In genomic region chr11:65266210-65266609, GRCh38 we compare ENCODE assay signal across 13 cellular contexts. TPM values are rescaled to one million over a fixed set of nuclear protein-coding genes. Genes with fewer than 3 reads are reported as not detected.
DNase-seq lines count a peak whose midpoint lies in the region; ATAC-seq lines count a peak whose summit lies in the region.
"Had no signal": no experiment of that assay in that cellular context is flagged by ENCODE, and none has a peak within 500 bp of the region (broad histone marks: within the 10 kb centered on the region; RNA-seq: fewer than 3 reads in every experiment).

No MANE protein-coding gene starts in this region.

- ATAC-seq in activated T-helper 17 cell treated with anti-CD3 and anti-CD28 coated beads, Interleukin-2, amount 50 U/mL, for 72 hours (replicated peaks), result no peak
- ATAC-seq in naive thymus-derived CD4-positive, alpha-beta T cell, result no peak
- ATAC-seq in HG03457 (IDR thresholded peaks at IDR 0.05; ENCODE audit: unreplicated experiment) (no peak), GM21381 (IDR thresholded peaks at IDR 0.05; ENCODE audit: unreplicated experiment) (no peak)

- no peaks in the 10 kb centered on the region for H3K9me3 ChIP-seq in naive thymus-derived CD4-positive, alpha-beta T cell (ENCODE audit: control insufficient read depth in 2 of 3, low read length in 3 of 3)
- H3K9me3 ChIP-seq: upper lobe of left lung had no signal

- peak; percentile 36 for DNase-seq in activated CD4-positive, alpha-beta T cell treated with anti-CD3 and anti-CD28 coated beads, Interleukin-2, amount 10 ng/mL, durations not matched to agents 7 days and 5 days
- DNase-seq in activated CD4-positive, alpha-beta T cell treated with anti-CD3 and anti-CD28 coated beads for 1 hour, result no peak
- DNase-seq in HuH-7 (ENCODE audit: low spot score) (peak; percentile 40), dermis blood vessel endothelial cell (no peak)
- no peak for DNase-seq in naive thymus-derived CD4-positive, alpha-beta T cell
- DNase-seq: activated effector memory CD4-positive, alpha-beta T cell treated with anti-CD3 and anti-CD28 coated beads, Interleukin-2, amount 50 U/mL, for 16 hours; caudate nucleus; Kasumi-1; stimulated activated CD8-positive, alpha-beta memory T cell treated with anti-CD3 and anti-CD28 coated beads, Interleukin-4, amount 100 ng/mL, for 48 hours; upper lobe of left lung had no signal

- no peak overlapping the region for H3K4me3 Mint-ChIP-seq in activated CD4-positive, alpha-beta T cell treated with anti-CD3 and anti-CD28 coated beads, Interleukin-2, amount 10 ng/mL, durations not matched to agents 7 days and 5 days
- H3K4me3 Mint-ChIP-seq in activated T-helper 17 cell treated with anti-CD3 and anti-CD28 coated beads, Interleukin-2, amount 50 U/mL, for 72 hours, result peak overlapping the region; percentile 9
- peak overlapping the region in 2 of 10 donors; percentile 0 to 10 for H3K4me3 Mint-ChIP-seq in naive thymus-derived CD4-positive, alpha-beta T cell

- H3K27ac ChIP-seq in naive thymus-derived CD4-positive, alpha-beta T cell (ENCODE audit: low read depth, low read length), result no peak overlapping the region
- H3K27ac ChIP-seq: upper lobe of left lung had no signal

- CTCF ChIA-PET in activated CD4-positive, alpha-beta T cell treated with anti-CD3 and anti-CD28 coated beads, Interleukin-2, amount 10 ng/mL, durations not matched to agents 7 days and 5 days (lab: Charles Lee), result interaction anchor here (1.4 to 2.6 kb wide), 5 partner anchors 8 to 286 kb away, joined by 3 to 9 read pairs (median 8); no protein-coding TSS in a partner anchor
- CTCF ChIA-PET in naive thymus-derived CD4-positive, alpha-beta T cell (lab: Charles Lee), result interaction anchor here (1.0 to 1.6 kb wide), 4 partner anchors 9 to 86 kb away, joined by 3 to 4 read pairs (median 3); no protein-coding TSS in a partner anchor

- no peak overlapping the region for H3K4me3 ChIP-seq in naive thymus-derived CD4-positive, alpha-beta T cell (ENCODE audit: low read length)
- H3K4me3 ChIP-seq: upper lobe of left lung had no signal

- POLR2A ChIA-PET in activated CD4-positive, alpha-beta T cell treated with anti-CD3 and anti-CD28 coated beads, Interleukin-2, amount 10 ng/mL, durations not matched to agents 7 days and 5 days (lab: Charles Lee), result no interaction called here
- POLR2A ChIA-PET in naive thymus-derived CD4-positive, alpha-beta T cell (lab: Charles Lee), result interaction anchor here (0.6 to 1.1 kb wide), 2 partner anchors 131 to 305 kb away, joined by 3 to 4 read pairs; no protein-coding TSS in a partner anchor

- H3K27me3 Mint-ChIP-seq in activated CD4-positive, alpha-beta T cell treated with anti-CD3 and anti-CD28 coated beads, Interleukin-2, amount 10 ng/mL, durations not matched to agents 7 days and 5 days, result no peaks in the 10 kb centered on the region
- no peaks in the 10 kb centered on the region for H3K27me3 Mint-ChIP-seq in activated T-helper 17 cell treated with anti-CD3 and anti-CD28 coated beads, Interleukin-2, amount 50 U/mL, for 72 hours
- peaks cover 0 to 2% (median 0%) of the 10 kb centered on the region in 5 donors for H3K27me3 Mint-ChIP-seq in naive thymus-derived CD4-positive, alpha-beta T cell

- no peaks in the 10 kb centered on the region for H3K27me3 ChIP-seq in naive thymus-derived CD4-positive, alpha-beta T cell (ENCODE audit: control insufficient read depth in 2 of 2, insufficient read depth in 2 of 2, low read length in 2 of 2)
- H3K27me3 ChIP-seq: upper lobe of left lung had no signal

- peaks cover 41% of the 10 kb centered on the region for H3K36me3 Mint-ChIP-seq in activated CD4-positive, alpha-beta T cell treated with anti-CD3 and anti-CD28 coated beads, Interleukin-2, amount 10 ng/mL, durations not matched to agents 7 days and 5 days (ENCODE audit: low read depth)
- H3K36me3 Mint-ChIP-seq in activated T-helper 17 cell treated with anti-CD3 and anti-CD28 coated beads, Interleukin-2, amount 50 U/mL, for 72 hours (ENCODE audit: low read depth), result peaks cover 87% of the 10 kb centered on the region
- peaks cover 8 to 33% (median 19%) of the 10 kb centered on the region in 5 donors for H3K36me3 Mint-ChIP-seq in naive thymus-derived CD4-positive, alpha-beta T cell

- peak overlapping the region; percentile 22 for H3K27ac Mint-ChIP-seq in activated CD4-positive, alpha-beta T cell treated with anti-CD3 and anti-CD28 coated beads, Interleukin-2, amount 10 ng/mL, durations not matched to agents 7 days and 5 days
- H3K27ac Mint-ChIP-seq in activated T-helper 17 cell treated with anti-CD3 and anti-CD28 coated beads, Interleukin-2, amount 50 U/mL, for 72 hours, result peak overlapping the region; percentile 31
- peak overlapping the region in 6 of 9 donors; percentile 11 to 72 (median 53) for H3K27ac Mint-ChIP-seq in naive thymus-derived CD4-positive, alpha-beta T cell

- H3K4me1 ChIP-seq in naive thymus-derived CD4-positive, alpha-beta T cell (ENCODE audit: control insufficient read depth in 2 of 2, insufficient read depth in 2 of 2, low read length in 2 of 2), result peaks cover 6 to 7% of the 10 kb centered on the region in 2 donors

- H3K36me3 ChIP-seq in naive thymus-derived CD4-positive, alpha-beta T cell (ENCODE audit: control insufficient read depth in 2 of 3, insufficient read depth in 3 of 3, low read length in 3 of 3), result peaks cover 0 to 35% (median 3%) of the 10 kb centered on the region in 3 experiments

- H3K9me3 Mint-ChIP-seq in activated CD4-positive, alpha-beta T cell treated with anti-CD3 and anti-CD28 coated beads, Interleukin-2, amount 10 ng/mL, durations not matched to agents 7 days and 5 days, result no peaks in the 10 kb centered on the region
- no peaks in the 10 kb centered on the region for H3K9me3 Mint-ChIP-seq in activated T-helper 17 cell treated with anti-CD3 and anti-CD28 coated beads, Interleukin-2, amount 50 U/mL, for 72 hours
- H3K9me3 Mint-ChIP-seq in naive thymus-derived CD4-positive, alpha-beta T cell, result peaks cover 0 to 5% (median 0%) of the 10 kb centered on the region in 11 donors

- intact Hi-C loops in naive thymus-derived CD4-positive, alpha-beta T cell (cut with micrococcal nuclease), result loop anchor here in 1 of 2 donors (10.0 kb wide), 1 partner anchor 999 kb away; the partner anchor contains the start of gene RAB1B

- peaks cover 44% of the 10 kb centered on the region for H3K4me1 Mint-ChIP-seq in activated CD4-positive, alpha-beta T cell treated with anti-CD3 and anti-CD28 coated beads, Interleukin-2, amount 10 ng/mL, durations not matched to agents 7 days and 5 days
- peaks cover 16% of the 10 kb centered on the region for H3K4me1 Mint-ChIP-seq in activated T-helper 17 cell treated with anti-CD3 and anti-CD28 coated beads, Interleukin-2, amount 50 U/mL, for 72 hours
- H3K4me1 Mint-ChIP-seq in naive thymus-derived CD4-positive, alpha-beta T cell, result peaks cover 19 to 40% (median 35%) of the 10 kb centered on the region in 7 donors

RNA-seq across cellular contexts. Expression of gene POLA2, which starts 4.4 kb away (rescaled TPM):
- total RNA-seq in activated CD4-positive, alpha-beta T cell treated with anti-CD3 and anti-CD28 coated beads, Interleukin-2, amount 10 ng/mL, durations not matched to agents 7 days and 5 days, result 10 to 100 TPM; 47.7 to 55.2 TPM
- 10 to 100 TPM; 54.6 to 64.1 TPM for total RNA-seq in activated T-helper 17 cell treated with anti-CD3 and anti-CD28 coated beads, Interleukin-2, amount 50 U/mL, for 72 hours
- 10 to 100 TPM; 13.4 to 51.6 (median 27.8) TPM for total RNA-seq in naive thymus-derived CD4-positive, alpha-beta T cell
- 10 to 100 TPM in 1 of 2 donors, 1 to 10 TPM in 1; 9.0 to 12.9 TPM for polyA plus RNA-seq in naive thymus-derived CD4-positive, alpha-beta T cell
- total RNA-seq in dermis blood vessel endothelial cell, result 8.2 and 12.1 TPM in 2 replicates

RNA-seq across cellular contexts. Expression of gene CDC42EP2, which starts 48.5 kb away (rescaled TPM):
- under 1 TPM; 0.25 to 0.67 TPM for total RNA-seq in activated CD4-positive, alpha-beta T cell treated with anti-CD3 and anti-CD28 coated beads, Interleukin-2, amount 10 ng/mL, durations not matched to agents 7 days and 5 days
- total RNA-seq in activated T-helper 17 cell treated with anti-CD3 and anti-CD28 coated beads, Interleukin-2, amount 50 U/mL, for 72 hours, result 1 to 10 TPM in 1 of 2 donors, under 1 TPM in 1; 0.73 to 2.0 TPM
- total RNA-seq in naive thymus-derived CD4-positive, alpha-beta T cell, result 1 to 10 TPM in 2 of 5 experiments, under 1 TPM in 3; 0.58 to 1.8 (median 0.89) TPM
- not detected for polyA plus RNA-seq in naive thymus-derived CD4-positive, alpha-beta T cell
- 11.4 and 12.3 TPM in 2 replicates for total RNA-seq in dermis blood vessel endothelial cell

Comparison
In these comparisons a context has a peak if more than half of its experiments do, and no peak if none do; other contexts are left out.
1. DNase-seq: peak in activated CD4-positive, alpha-beta T cell treated with anti-CD3 and anti-CD28 coated beads, Interleukin-2, amount 10 ng/mL, durations not matched to agents 7 days and 5 days (single experiment) and HuH-7 (single experiment); none in activated CD4-positive, alpha-beta T cell treated with anti-CD3 and anti-CD28 coated beads for 1 hour (single experiment), naive thymus-derived CD4-positive, alpha-beta T cell (0 of 9) and dermis blood vessel endothelial cell (single experiment).
2. Peak in every context shown above with its lines, with median percentiles within 50 percentile points of each other: H3K27ac Mint-ChIP-seq.